In the genomic region with DNA sequence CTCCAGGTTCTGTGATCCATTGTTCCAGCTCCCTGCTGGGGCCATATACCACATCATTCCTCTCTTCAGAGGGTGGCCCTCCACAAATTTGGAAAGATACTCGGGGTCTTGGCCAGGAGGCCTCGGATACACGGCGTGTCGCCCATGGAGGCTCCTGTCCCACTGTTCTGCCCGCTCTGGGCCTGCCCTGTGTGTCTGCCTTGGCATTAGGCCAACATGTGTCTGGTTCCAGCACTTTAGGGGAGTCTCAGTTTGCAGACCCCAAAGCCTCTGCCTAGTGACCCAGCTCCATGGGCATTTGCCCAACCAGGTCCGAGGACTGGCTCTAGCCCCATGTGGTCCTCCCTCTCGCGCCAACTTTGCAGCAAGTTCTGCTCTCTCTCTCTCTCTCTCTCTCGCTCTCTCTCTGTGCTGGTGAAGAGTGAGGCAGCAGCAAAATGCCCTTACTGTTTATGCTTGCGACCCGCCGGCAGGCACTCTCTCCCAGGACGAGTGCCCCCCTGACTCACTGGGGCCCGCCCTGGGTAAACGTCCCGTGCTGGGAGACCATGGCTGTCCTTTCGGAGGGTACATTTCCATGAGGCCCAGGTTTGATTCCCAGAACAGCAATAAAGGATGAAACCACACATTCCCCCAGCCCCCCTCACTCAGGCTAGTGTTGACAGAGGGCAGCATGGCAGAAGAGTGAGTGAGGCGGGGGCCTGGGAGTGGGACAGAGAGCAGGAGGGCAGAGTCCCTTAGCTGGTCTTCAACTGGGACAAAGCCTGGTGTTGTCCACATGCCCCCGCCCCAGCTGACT, we compare ENCODE assay signal across 1 cellular context.
A peak's percentile ranks its signal among the peaks of the same experiment; 100 is the strongest.
TF ChIP-seq lines count a peak whose summit lies in the region.

No MANE protein-coding gene starts in this region.

TF ChIP-seq in HepG2, 621 proteins besides CTCF, POLR2A, EP300 and RAD21 (continued from another document):
- TF ChIP-seq, protein P1, sequence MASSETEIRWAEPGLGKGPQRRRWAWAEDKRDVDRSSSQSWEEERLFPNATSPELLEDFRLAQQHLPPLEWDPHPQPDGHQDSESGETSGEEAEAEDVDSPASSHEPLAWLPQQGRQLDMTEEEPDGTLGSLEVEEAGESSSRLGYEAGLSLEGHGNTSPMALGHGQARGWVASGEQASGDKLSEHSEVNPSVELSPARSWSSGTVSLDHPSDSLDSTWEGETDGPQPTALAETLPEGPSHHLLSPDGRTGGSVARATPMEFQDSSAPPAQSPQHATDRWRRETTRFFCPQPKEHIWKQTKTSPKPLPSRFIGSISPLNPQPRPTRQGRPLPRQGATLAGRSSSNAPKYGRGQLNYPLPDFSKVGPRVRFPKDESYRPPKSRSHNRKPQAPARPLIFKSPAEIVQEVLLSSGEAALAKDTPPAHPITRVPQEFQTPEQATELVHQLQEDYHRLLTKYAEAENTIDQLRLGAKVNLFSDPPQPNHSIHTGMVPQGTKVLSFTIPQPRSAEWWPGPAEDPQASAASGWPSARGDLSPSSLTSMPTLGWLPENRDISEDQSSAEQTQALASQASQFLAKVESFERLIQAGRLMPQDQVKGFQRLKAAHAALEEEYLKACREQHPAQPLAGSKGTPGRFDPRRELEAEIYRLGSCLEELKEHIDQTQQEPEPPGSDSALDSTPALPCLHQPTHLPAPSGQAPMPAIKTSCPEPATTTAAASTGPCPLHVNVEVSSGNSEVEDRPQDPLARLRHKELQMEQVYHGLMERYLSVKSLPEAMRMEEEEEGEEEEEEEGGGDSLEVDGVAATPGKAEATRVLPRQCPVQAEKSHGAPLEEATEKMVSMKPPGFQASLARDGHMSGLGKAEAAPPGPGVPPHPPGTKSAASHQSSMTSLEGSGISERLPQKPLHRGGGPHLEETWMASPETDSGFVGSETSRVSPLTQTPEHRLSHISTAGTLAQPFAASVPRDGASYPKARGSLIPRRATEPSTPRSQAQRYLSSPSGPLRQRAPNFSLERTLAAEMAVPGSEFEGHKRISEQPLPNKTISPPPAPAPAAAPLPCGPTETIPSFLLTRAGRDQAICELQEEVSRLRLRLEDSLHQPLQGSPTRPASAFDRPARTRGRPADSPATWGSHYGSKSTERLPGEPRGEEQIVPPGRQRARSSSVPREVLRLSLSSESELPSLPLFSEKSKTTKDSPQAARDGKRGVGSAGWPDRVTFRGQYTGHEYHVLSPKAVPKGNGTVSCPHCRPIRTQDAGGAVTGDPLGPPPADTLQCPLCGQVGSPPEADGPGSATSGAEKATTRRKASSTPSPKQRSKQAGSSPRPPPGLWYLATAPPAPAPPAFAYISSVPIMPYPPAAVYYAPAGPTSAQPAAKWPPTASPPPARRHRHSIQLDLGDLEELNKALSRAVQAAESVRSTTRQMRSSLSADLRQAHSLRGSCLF (CRISPR knock-in tag; IDR thresholded peaks at IDR 0.05; ENCODE audit: borderline replicate concordance), result no peak
- TF ChIP-seq PPARG (CRISPR knock-in tag; conservative IDR thresholded peaks at IDR 0.05) (0 out of 2 replicates have a peak, but pooled peaks have one; percentile 28), HOXA3 (CRISPR knock-in tag; IDR thresholded peaks at IDR 0.05) (no peak), ATRX (CRISPR knock-in tag; IDR thresholded peaks at IDR 0.05; ENCODE audit: borderline replicate concordance) (no peak), NR1H2 (CRISPR knock-in tag; IDR thresholded peaks at IDR 0.05; ENCODE audit: borderline replicate concordance, low read depth) (no peak), ZFYVE20 (CRISPR knock-in tag; IDR thresholded peaks at IDR 0.05; ENCODE audit: borderline replicate concordance, low read depth) (no peak), HOXA5 (CRISPR knock-in tag; IDR thresholded peaks at IDR 0.05) (no peak), ZNF367 (CRISPR knock-in tag; IDR thresholded peaks at IDR 0.05; ENCODE audit: borderline replicate concordance) (no peak), SIN3B (IDR thresholded peaks at IDR 0.05; ENCODE audit: low read length) (no peak), FOXA3 (CRISPR knock-in tag; IDR thresholded peaks at IDR 0.05) (0 out of 2 replicates have a peak, but pooled peaks have one; percentile 10), REL (CRISPR knock-in tag; conservative IDR thresholded peaks at IDR 0.05) (no peak), PAWR (CRISPR knock-in tag; IDR thresholded peaks at IDR 0.05; ENCODE audit: borderline replicate concordance) (no peak)
- TF ChIP-seq, protein P2, sequence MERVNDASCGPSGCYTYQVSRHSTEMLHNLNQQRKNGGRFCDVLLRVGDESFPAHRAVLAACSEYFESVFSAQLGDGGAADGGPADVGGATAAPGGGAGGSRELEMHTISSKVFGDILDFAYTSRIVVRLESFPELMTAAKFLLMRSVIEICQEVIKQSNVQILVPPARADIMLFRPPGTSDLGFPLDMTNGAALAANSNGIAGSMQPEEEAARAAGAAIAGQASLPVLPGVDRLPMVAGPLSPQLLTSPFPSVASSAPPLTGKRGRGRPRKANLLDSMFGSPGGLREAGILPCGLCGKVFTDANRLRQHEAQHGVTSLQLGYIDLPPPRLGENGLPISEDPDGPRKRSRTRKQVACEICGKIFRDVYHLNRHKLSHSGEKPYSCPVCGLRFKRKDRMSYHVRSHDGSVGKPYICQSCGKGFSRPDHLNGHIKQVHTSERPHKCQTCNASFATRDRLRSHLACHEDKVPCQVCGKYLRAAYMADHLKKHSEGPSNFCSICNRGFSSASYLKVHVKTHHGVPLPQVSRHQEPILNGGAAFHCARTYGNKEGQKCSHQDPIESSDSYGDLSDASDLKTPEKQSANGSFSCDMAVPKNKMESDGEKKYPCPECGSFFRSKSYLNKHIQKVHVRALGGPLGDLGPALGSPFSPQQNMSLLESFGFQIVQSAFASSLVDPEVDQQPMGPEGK (CRISPR knock-in tag; IDR thresholded peaks at IDR 0.05), result peak; percentile 68; the same call in 1 of the 2 replicates
- TF ChIP-seq, protein P3, sequence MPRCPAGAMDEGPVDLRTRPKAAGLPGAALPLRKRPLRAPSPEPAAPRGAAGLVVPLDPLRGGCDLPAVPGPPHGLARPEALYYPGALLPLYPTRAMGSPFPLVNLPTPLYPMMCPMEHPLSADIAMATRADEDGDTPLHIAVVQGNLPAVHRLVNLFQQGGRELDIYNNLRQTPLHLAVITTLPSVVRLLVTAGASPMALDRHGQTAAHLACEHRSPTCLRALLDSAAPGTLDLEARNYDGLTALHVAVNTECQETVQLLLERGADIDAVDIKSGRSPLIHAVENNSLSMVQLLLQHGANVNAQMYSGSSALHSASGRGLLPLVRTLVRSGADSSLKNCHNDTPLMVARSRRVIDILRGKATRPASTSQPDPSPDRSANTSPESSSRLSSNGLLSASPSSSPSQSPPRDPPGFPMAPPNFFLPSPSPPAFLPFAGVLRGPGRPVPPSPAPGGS (CRISPR knock-in tag; IDR thresholded peaks at IDR 0.05), result no peak
- TF ChIP-seq, protein P4, sequence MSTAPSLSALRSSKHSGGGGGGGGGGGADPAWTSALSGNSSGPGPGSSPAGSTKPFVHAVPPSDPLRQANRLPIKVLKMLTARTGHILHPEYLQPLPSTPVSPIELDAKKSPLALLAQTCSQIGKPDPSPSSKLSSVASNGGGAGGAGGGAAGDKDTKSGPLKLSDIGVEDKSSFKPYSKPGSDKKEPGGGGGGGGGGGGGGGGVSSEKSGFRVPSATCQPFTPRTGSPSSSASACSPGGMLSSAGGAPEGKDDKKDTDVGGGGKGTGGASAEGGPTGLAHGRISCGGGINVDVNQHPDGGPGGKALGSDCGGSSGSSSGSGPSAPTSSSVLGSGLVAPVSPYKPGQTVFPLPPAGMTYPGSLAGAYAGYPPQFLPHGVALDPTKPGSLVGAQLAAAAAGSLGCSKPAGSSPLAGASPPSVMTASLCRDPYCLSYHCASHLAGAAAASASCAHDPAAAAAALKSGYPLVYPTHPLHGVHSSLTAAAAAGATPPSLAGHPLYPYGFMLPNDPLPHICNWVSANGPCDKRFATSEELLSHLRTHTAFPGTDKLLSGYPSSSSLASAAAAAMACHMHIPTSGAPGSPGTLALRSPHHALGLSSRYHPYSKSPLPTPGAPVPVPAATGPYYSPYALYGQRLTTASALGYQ (CRISPR knock-in tag; IDR thresholded peaks at IDR 0.05), result no peak
